9 cellular contexts compared by ENCODE assay signal in genomic region chr10:122515588-122516231, GRCh38. TPM values are rescaled to one million over a fixed set of nuclear protein-coding genes. Genes with fewer than 3 reads are reported as not detected.
A peak's percentile ranks its signal among the peaks of the same experiment; 100 is the strongest.
DNase-seq lines count a peak whose midpoint lies in the region; ATAC-seq lines count a peak whose summit lies in the region.
"Had no signal": no experiment of that assay in that cellular context is flagged by ENCODE, and none has a peak within 500 bp of the region (broad histone marks: within the 10 kb centered on the region; RNA-seq: fewer than 3 reads in every experiment).

No MANE protein-coding gene starts in this region.

- WGBS in trophoblast cell (ENCODE audit: extremely low coverage, insufficient coverage, insufficient read length) = no CpG with 5 or more reads among the region's 16 CpGs

- H2BK120ac ChIP-seq in trophoblast cell (ENCODE audit: insufficient read depth, low read length, poor library complexity) = no peak overlapping the region

- no peak overlapping the region for H2AFZ ChIP-seq in trophoblast cell (ENCODE audit: insufficient read depth, low read length, poor library complexity)

- H3K4ac ChIP-seq in trophoblast cell (ENCODE audit: low read depth, low read length) = no peak overlapping the region

- no peaks in the 10 kb centered on the region for H3K79me2 ChIP-seq in trophoblast cell (ENCODE audit: control insufficient read depth, insufficient read depth, low read length, poor library complexity)

- H2BK12ac ChIP-seq in trophoblast cell (ENCODE audit: low read length) = no peak overlapping the region

- no peak overlapping the region for H3K18ac ChIP-seq in trophoblast cell (ENCODE audit: low read length)

- H2BK5ac ChIP-seq in trophoblast cell (ENCODE audit: low read depth, low read length, poor library complexity) = no peak overlapping the region

- H3K27me3 ChIP-seq in effector memory CD4-positive, alpha-beta T cell (replicated peaks; ENCODE audit: control insufficient read depth, insufficient read depth, low read length, poor library complexity, severe bottlenecking) = no peaks in the 10 kb centered on the region
- H3K27me3 ChIP-seq in trophoblast cell (ENCODE audit: insufficient read depth, low read length) = no peaks in the 10 kb centered on the region

- DNase-seq in activated CD4-positive, alpha-beta T cell treated with anti-CD3 and anti-CD28 coated beads for 24 hours (ENCODE audit: low read depth in 2 of 2) = peak; percentile 11 to 32
- peak; percentile 35 to 64 (median 62) for DNase-seq in effector memory CD4-positive, alpha-beta T cell
- DNase-seq in stimulated activated CD8-positive, alpha-beta memory T cell treated with anti-CD3 and anti-CD28 coated beads, Interleukin-15, amount 100 ng/mL, for 48 hours (ENCODE audit: low read depth in 2 of 2) = peak; percentile 57 to 65
- DNase-seq in NCI-H146 (lab: John Stamatoyannopoulos, UW) (no peak), NCI-H146 treated with DMSO at 0.1 percent for 48 hours (lab: John Stamatoyannopoulos, UW; ENCODE audit: unreplicated experiment) (no peak), pons (ENCODE audit: low spot score) (no peak), trophoblast cell (no peak)

- no peak overlapping the region for H3K14ac ChIP-seq in trophoblast cell (ENCODE audit: low read length)

- H3K27ac ChIP-seq in effector memory CD4-positive, alpha-beta T cell (ENCODE audit: insufficient read depth, low read length, poor library complexity, severe bottlenecking) = no peak overlapping the region
- no peak overlapping the region for H3K27ac ChIP-seq in trophoblast cell (ENCODE audit: low read depth, low read length)

- H3K79me1 ChIP-seq in trophoblast cell (ENCODE audit: low read length) = no peaks in the 10 kb centered on the region

- ATAC-seq in HG02759 (IDR thresholded peaks at IDR 0.05; ENCODE audit: unreplicated experiment) = peak; percentile 83

- no peak overlapping the region for H3K9ac ChIP-seq in trophoblast cell (ENCODE audit: low read length)

- peaks cover 25% of the 10 kb centered on the region for H3K4me1 ChIP-seq in effector memory CD4-positive, alpha-beta T cell (ENCODE audit: control insufficient read depth, insufficient read depth, low read length, poor library complexity, severe bottlenecking)
- peaks cover 0 to 2% of the 10 kb centered on the region in 2 experiments for H3K4me1 ChIP-seq in trophoblast cell (ENCODE audit: control insufficient read depth in 1 of 2, insufficient read depth in 2 of 2, low read length in 2 of 2)

- no peak overlapping the region for H3K4me2 ChIP-seq in trophoblast cell (ENCODE audit: low read length)

- H2AK5ac ChIP-seq in trophoblast cell (ENCODE audit: low read length) = no peak overlapping the region

- no peaks in the 10 kb centered on the region for H3K9me3 ChIP-seq in effector memory CD4-positive, alpha-beta T cell (ENCODE audit: control insufficient read depth, low read length)
- H3K9me3 ChIP-seq in trophoblast cell (ENCODE audit: insufficient read depth, low read depth, low read length) = no peaks in the 10 kb centered on the region

- H4K91ac ChIP-seq in trophoblast cell (ENCODE audit: low read depth, low read length) = no peak overlapping the region

- H3K23ac ChIP-seq in trophoblast cell (ENCODE audit: low read length) = no peak overlapping the region

- no peak overlapping the region for H3K4me3 ChIP-seq in effector memory CD4-positive, alpha-beta T cell (ENCODE audit: insufficient read depth, low read depth, low read length, poor library complexity, severe bottlenecking)
- H3K4me3 ChIP-seq in trophoblast cell (ENCODE audit: low read depth, low read length) = no peak overlapping the region

- no peaks in the 10 kb centered on the region for H3K36me3 ChIP-seq in effector memory CD4-positive, alpha-beta T cell (ENCODE audit: control insufficient read depth, insufficient read depth, low read length)
- peaks cover 18 to 28% of the 10 kb centered on the region in 2 experiments for H3K36me3 ChIP-seq in trophoblast cell (ENCODE audit: control insufficient read depth in 1 of 2, insufficient read depth in 2 of 2, low read length in 2 of 2)

- H4K8ac ChIP-seq in trophoblast cell (ENCODE audit: low read depth, low read length) = no peak overlapping the region

- H4K12ac ChIP-seq in trophoblast cell (ENCODE audit: low read depth, low read length) = no peak overlapping the region

RNA-seq across cellular contexts. Expression of gene DMBT1, which starts 44.8 kb away (rescaled TPM):
- 0.07 TPM in 2 replicates for polyA plus RNA-seq in trophoblast cell (2013)
- polyA plus RNA-seq: IgD-negative memory B cell had no signal

RNA-seq across cellular contexts. Expression of gene HTRA1, which starts 54.4 kb away (rescaled TPM):
- 135 and 141 TPM in 2 replicates for polyA plus RNA-seq in trophoblast cell (2013)
- polyA plus RNA-seq: IgD-negative memory B cell had no signal

Comparison
In these comparisons a context has a peak if more than half of its experiments do, and no peak if none do; other contexts are left out.
1. DNase-seq: peak in activated CD4-positive, alpha-beta T cell treated with anti-CD3 and anti-CD28 coated beads for 24 hours (2 of 2), effector memory CD4-positive, alpha-beta T cell (3 of 3) and stimulated activated CD8-positive, alpha-beta memory T cell treated with anti-CD3 and anti-CD28 coated beads, Interleukin-15, amount 100 ng/mL, for 48 hours (2 of 2); none in NCI-H146 (single experiment), NCI-H146 treated with DMSO at 0.1 percent for 48 hours (single experiment), pons (single experiment) and trophoblast cell (0 of 2).